In genomic region chr17:36947922-36948716, GRCh38 we compare ENCODE assay signal across 1 cellular context.
TF ChIP-seq lines count a peak whose summit lies in the region.

No MANE protein-coding gene starts in this region.

TF ChIP-seq in SK-N-SH, 30 proteins besides CTCF, POLR2A, EP300 and RAD21:
- TF ChIP-seq YY1 (IDR thresholded peaks at IDR 0.05; ENCODE audit: low read depth), result no peak
- no peak for TF ChIP-seq SMC3 (IDR thresholded peaks at IDR 0.05; ENCODE audit: low read depth, low read length)
- TF ChIP-seq USF1 (IDR thresholded peaks at IDR 0.05; ENCODE audit: borderline replicate concordance, low read depth), result no peak
- no peak for TF ChIP-seq EZH2phosphoT487 (IDR thresholded peaks at IDR 0.05; ENCODE audit: borderline replicate concordance, low read depth)
- no peak for TF ChIP-seq SIN3A (IDR thresholded peaks at IDR 0.05; ENCODE audit: borderline replicate concordance, low read depth, low read length)
- TF ChIP-seq RCOR1 (IDR thresholded peaks at IDR 0.05; ENCODE audit: low read length), result no peak
- no peak for TF ChIP-seq IRF3 (IDR thresholded peaks at IDR 0.05; ENCODE audit: low read depth, low read length)
- no peak for TF ChIP-seq FOXJ3 (CRISPR knock-in tag; IDR thresholded peaks at IDR 0.05)
- TF ChIP-seq RXRA (IDR thresholded peaks at IDR 0.05; ENCODE audit: borderline replicate concordance, low read depth), result no peak
- TF ChIP-seq FOXM1 (IDR thresholded peaks at IDR 0.05; ENCODE audit: low read depth), result no peak
- TF ChIP-seq TAF1 (IDR thresholded peaks at IDR 0.05; ENCODE audit: borderline replicate concordance, low read depth, low read length), result no peak
- TF ChIP-seq POLR2AphosphoS5 (IDR thresholded peaks at IDR 0.05; ENCODE audit: low read depth, low read length), result no peak
- TF ChIP-seq GATA2 (CRISPR knock-in tag; IDR thresholded peaks at IDR 0.05), result no peak
- no peak for TF ChIP-seq USF2 (IDR thresholded peaks at IDR 0.05; ENCODE audit: borderline replicate concordance, low read depth, low read length)
